In the genomic region with DNA sequence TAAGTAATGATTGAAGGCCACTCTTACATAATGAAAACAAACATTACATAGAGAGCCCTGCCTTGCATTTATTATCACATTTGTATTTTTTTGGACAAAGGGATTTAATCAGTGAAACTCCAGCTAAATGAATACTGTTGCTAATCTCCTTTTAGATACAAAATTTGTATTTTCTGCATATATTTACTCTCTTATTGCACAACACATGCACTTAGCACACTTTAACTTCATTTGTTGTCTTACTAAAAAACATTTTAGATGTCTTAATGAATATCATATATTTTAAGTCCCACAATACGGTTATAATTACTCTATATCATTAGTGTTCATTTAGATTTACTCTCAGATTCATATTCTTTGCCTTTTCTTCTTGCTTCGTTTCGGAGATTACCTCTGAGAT, we compare ENCODE assay signal across 25 cellular contexts.
"Had no signal": no experiment of that assay in that cellular context is flagged by ENCODE, and none has a peak within 500 bp of the region (broad histone marks: within the 10 kb centered on the region; RNA-seq: fewer than 3 reads in every experiment).

No MANE protein-coding gene starts in this region.

- ATAC-seq: foreskin keratinocyte, gastroesophageal sphincter, heart left ventricle, left cardiac atrium, left lung, left ventricle myocardium superior, lower lobe of right lung, mucosa of descending colon had no signal

- H2AFZ ChIP-seq: hepatocyte had no signal

- H3K4me1 ChIP-seq: esophagus muscularis mucosa, foreskin keratinocyte, gastroesophageal sphincter, heart left ventricle, left lung, lower lobe of right lung had no signal

- H3K27ac ChIP-seq: coronary artery, dorsolateral prefrontal cortex, esophagus muscularis mucosa, foreskin keratinocyte, gastroesophageal sphincter, heart left ventricle, hepatocyte, left lung, lower lobe of right lung had no signal

- DNase-seq: dermis blood vessel endothelial cell; dorsolateral prefrontal cortex; effector CD4-positive, alpha-beta T cell; effector memory CD4-positive, alpha-beta T cell; foreskin keratinocyte; heart left ventricle; hypothalamus; immature natural killer cell; islet precursor cell; kidney; left cardiac atrium; left lung; left ventricle myocardium superior; lower lobe of right lung; mesenchymal stem cell; mucosa of descending colon; naive B cell had no signal

- H3K9me3 ChIP-seq: esophagus muscularis mucosa, gastroesophageal sphincter, heart left ventricle, left lung, lower lobe of right lung, mucosa of descending colon had no signal

- H3K4me2 ChIP-seq: hepatocyte had no signal

- H3K4me3 ChIP-seq: coronary artery, dorsolateral prefrontal cortex, esophagus muscularis mucosa, gastroesophageal sphincter, heart left ventricle, hepatocyte, left lung, lower lobe of right lung, mucosa of descending colon had no signal

- H3K27ac Mint-ChIP-seq: immature natural killer cell, mesothelial cell of epicardium, naive B cell had no signal

- H3K4me1 Mint-ChIP-seq: immature natural killer cell, naive B cell had no signal

- H3K4me3 Mint-ChIP-seq: immature natural killer cell, mesothelial cell of epicardium, naive B cell had no signal

- H3K79me2 ChIP-seq: hepatocyte had no signal

- H3K36me3 Mint-ChIP-seq: immature natural killer cell, mesothelial cell of epicardium, naive B cell had no signal

- H3K9me3 Mint-ChIP-seq: mesothelial cell of epicardium, naive B cell had no signal

- FAIRE-seq: colon, endothelial cell of umbilical vein, frontal cortex, kidney had no signal

- H3K36me3 ChIP-seq: esophagus muscularis mucosa, gastroesophageal sphincter, heart left ventricle, left lung, lower lobe of right lung had no signal

- H3K27me3 ChIP-seq: dorsolateral prefrontal cortex, esophagus muscularis mucosa, foreskin keratinocyte, heart left ventricle, hepatocyte, left lung had no signal
